19 cellular contexts compared by ENCODE assay signal in the genomic region with DNA sequence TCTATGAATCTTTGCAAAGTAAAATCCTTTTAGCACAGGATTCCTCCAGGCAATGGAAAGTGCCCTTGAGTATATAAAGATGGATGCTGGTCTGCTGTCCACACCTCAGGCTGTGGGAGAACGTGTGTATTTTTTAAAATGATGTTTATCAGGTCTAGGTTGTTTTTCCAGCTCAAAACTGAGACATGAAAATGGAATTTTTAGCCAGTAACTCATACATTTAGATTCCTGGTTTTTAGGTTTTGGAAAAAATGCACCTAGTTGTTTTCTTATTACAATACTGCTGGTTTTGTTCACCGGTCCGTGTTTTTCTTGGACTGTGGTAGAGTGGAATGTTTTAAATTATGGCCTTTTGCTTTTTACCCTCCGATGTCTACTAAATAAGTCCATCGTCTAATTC.
DNase-seq lines count a peak whose midpoint lies in the region; TF ChIP-seq lines count a peak whose summit lies in the region.
"Had no signal": no experiment of that assay in that cellular context is flagged by ENCODE, and none has a peak within 500 bp of the region (broad histone marks: within the 10 kb centered on the region; RNA-seq: fewer than 3 reads in every experiment).

No MANE protein-coding gene starts in this region.

- no peak for TF ChIP-seq CTCF in osteoblast (IDR thresholded peaks at IDR 0.05; ENCODE audit: extremely low read depth, low read depth, low read length)
- TF ChIP-seq CTCF in tibial artery (IDR thresholded peaks at IDR 0.05), result no peak

- peak overlapping the region; percentile 89 for H3K27ac ChIP-seq in osteoblast (ENCODE audit: low read depth, low read length)
- peak overlapping the region; percentile 31 to 66 for H3K27ac ChIP-seq in tibial artery

- H3K9me3 ChIP-seq in osteoblast (ENCODE audit: low read depth, low read length) (no peaks in the 10 kb centered on the region), tibial artery (no peaks in the 10 kb centered on the region)
- H3K9me3 ChIP-seq: MG63 had no signal

- no peaks in the 10 kb centered on the region for H3K79me2 ChIP-seq in osteoblast (ENCODE audit: insufficient read depth, low read length)

- CTCF ChIA-PET in activated CD4-positive, alpha-beta memory T cell treated with anti-CD3 and anti-CD28 coated beads for 36 hours (lab: Charles Lee), result no interaction called here
- CTCF ChIA-PET in activated CD4-positive, alpha-beta memory T cell treated with anti-CD3 and anti-CD28 coated beads, Interleukin-2, amount 10 ng/mL, durations not matched to agents 7 days and 5 days (lab: Charles Lee), result no interaction called here

- no peak for DNase-seq in activated CD4-positive, alpha-beta memory T cell treated with anti-CD3 and anti-CD28 coated beads for 36 hours
- DNase-seq in activated CD4-positive, alpha-beta memory T cell treated with anti-CD3 and anti-CD28 coated beads, Interleukin-2, amount 10 ng/mL, durations not matched to agents 7 days and 5 days, result no peak
- DNase-seq in astrocyte of the hippocampus (ENCODE audit: low read depth, low spot score), result peak; percentile 76
- no peak for DNase-seq in osteoblast (ENCODE audit: insufficient read length, low spot score, missing footprints)
- no peak for DNase-seq in tibial artery
- no peak for DNase-seq in SK-N-DZ (ENCODE audit: low spot score)
- DNase-seq in UCSD-AML1 (lab: John Stamatoyannopoulos, UW; ENCODE audit: unreplicated experiment), result no peak
- no peak for DNase-seq in NCI-H446 (lab: John Stamatoyannopoulos, UW)
- DNase-seq: 8988T, C1 segment of cervical spinal cord, DMS 273 treated with DMSO at 0.1 percent for 48 hours, EL, GOT3, MG63, NCI-H1105, NCI-H1694 treated with DMSO at 0.1 percent for 48 hours, NCI-H2107, NCI-H2227 treated with DMSO at 0.1 percent for 48 hours, NCI-H524 treated with DMSO at 0.1 percent for 48 hours had no signal

- H3K36me3 ChIP-seq in osteoblast (ENCODE audit: insufficient read depth, low read length), result no peaks in the 10 kb centered on the region
- H3K36me3 ChIP-seq in tibial artery, result no peaks in the 10 kb centered on the region
- H3K36me3 ChIP-seq: MG63 had no signal

- H3K36me3 Mint-ChIP-seq in activated CD4-positive, alpha-beta memory T cell treated with anti-CD3 and anti-CD28 coated beads for 36 hours, result no peaks in the 10 kb centered on the region
- no peaks in the 10 kb centered on the region for H3K36me3 Mint-ChIP-seq in activated CD4-positive, alpha-beta memory T cell treated with anti-CD3 and anti-CD28 coated beads, Interleukin-2, amount 10 ng/mL, durations not matched to agents 7 days and 5 days (ENCODE audit: low read depth)

- H3K27ac Mint-ChIP-seq in activated CD4-positive, alpha-beta memory T cell treated with anti-CD3 and anti-CD28 coated beads for 36 hours, result peak overlapping the region; percentile 87
- H3K27ac Mint-ChIP-seq in activated CD4-positive, alpha-beta memory T cell treated with anti-CD3 and anti-CD28 coated beads, Interleukin-2, amount 10 ng/mL, durations not matched to agents 7 days and 5 days, result no peak overlapping the region

- POLR2A ChIA-PET in activated CD4-positive, alpha-beta memory T cell treated with anti-CD3 and anti-CD28 coated beads for 36 hours (lab: Charles Lee), result interaction anchor here (1.2 kb wide), 1 partner anchor 14 kb away, joined by 6 read pairs; no protein-coding TSS in a partner anchor
- POLR2A ChIA-PET in activated CD4-positive, alpha-beta memory T cell treated with anti-CD3 and anti-CD28 coated beads, Interleukin-2, amount 10 ng/mL, durations not matched to agents 7 days and 5 days (lab: Charles Lee), result no interaction called here

- no peaks in the 10 kb centered on the region for H3K9me3 Mint-ChIP-seq in activated CD4-positive, alpha-beta memory T cell treated with anti-CD3 and anti-CD28 coated beads for 36 hours
- H3K9me3 Mint-ChIP-seq in activated CD4-positive, alpha-beta memory T cell treated with anti-CD3 and anti-CD28 coated beads, Interleukin-2, amount 10 ng/mL, durations not matched to agents 7 days and 5 days, result peaks cover 3% of the 10 kb centered on the region

- H3K4me1 ChIP-seq in osteoblast (ENCODE audit: insufficient read depth, low read length), result peaks cover 40% of the 10 kb centered on the region
- peaks cover 0 to 55% (median 15%) of the 10 kb centered on the region in 4 donors for H3K4me1 ChIP-seq in tibial artery

- H3K4me3 Mint-ChIP-seq in activated CD4-positive, alpha-beta memory T cell treated with anti-CD3 and anti-CD28 coated beads for 36 hours, result no peak overlapping the region
- H3K4me3 Mint-ChIP-seq in activated CD4-positive, alpha-beta memory T cell treated with anti-CD3 and anti-CD28 coated beads, Interleukin-2, amount 10 ng/mL, durations not matched to agents 7 days and 5 days, result no peak overlapping the region

- H3K4me3 ChIP-seq in osteoblast (ENCODE audit: insufficient read depth, low read length), result no peak overlapping the region
- no peak overlapping the region for H3K4me3 ChIP-seq in tibial artery
- H3K4me3 ChIP-seq: MG63 had no signal

- no peaks in the 10 kb centered on the region for H3K27me3 Mint-ChIP-seq in activated CD4-positive, alpha-beta memory T cell treated with anti-CD3 and anti-CD28 coated beads for 36 hours
- H3K27me3 Mint-ChIP-seq in activated CD4-positive, alpha-beta memory T cell treated with anti-CD3 and anti-CD28 coated beads, Interleukin-2, amount 10 ng/mL, durations not matched to agents 7 days and 5 days, result no peaks in the 10 kb centered on the region

- H3K27me3 ChIP-seq in osteoblast (ENCODE audit: insufficient read depth, low read length) (no peaks in the 10 kb centered on the region), tibial artery (no peaks in the 10 kb centered on the region)
- H3K27me3 ChIP-seq: MG63 had no signal

- H3K4me1 Mint-ChIP-seq in activated CD4-positive, alpha-beta memory T cell treated with anti-CD3 and anti-CD28 coated beads for 36 hours (ENCODE audit: low read depth), result peaks cover 24% of the 10 kb centered on the region
- H3K4me1 Mint-ChIP-seq in activated CD4-positive, alpha-beta memory T cell treated with anti-CD3 and anti-CD28 coated beads, Interleukin-2, amount 10 ng/mL, durations not matched to agents 7 days and 5 days, result peaks cover 5% of the 10 kb centered on the region

- no peaks in the 10 kb centered on the region for H4K20me1 ChIP-seq in osteoblast (ENCODE audit: insufficient read depth, low read length)

- H3K4me2 ChIP-seq in osteoblast (ENCODE audit: insufficient read depth, low read length), result peak overlapping the region; percentile 31

- no peak overlapping the region for H2AFZ ChIP-seq in osteoblast (ENCODE audit: low read length)

- intact Hi-C loops in activated CD4-positive, alpha-beta memory T cell treated with anti-CD3 and anti-CD28 coated beads for 36 hours (cut with micrococcal nuclease), result loop anchor here (2.0 kb wide), 1 partner anchor 711 kb away; no protein-coding TSS in a partner anchor
- intact Hi-C loops in tibial artery (cut with DNase I; ENCODE audit: low total_unique reads), result no loop called here
